Comparison of ENCODE assay signal across 8 cellular contexts in the genomic region with DNA sequence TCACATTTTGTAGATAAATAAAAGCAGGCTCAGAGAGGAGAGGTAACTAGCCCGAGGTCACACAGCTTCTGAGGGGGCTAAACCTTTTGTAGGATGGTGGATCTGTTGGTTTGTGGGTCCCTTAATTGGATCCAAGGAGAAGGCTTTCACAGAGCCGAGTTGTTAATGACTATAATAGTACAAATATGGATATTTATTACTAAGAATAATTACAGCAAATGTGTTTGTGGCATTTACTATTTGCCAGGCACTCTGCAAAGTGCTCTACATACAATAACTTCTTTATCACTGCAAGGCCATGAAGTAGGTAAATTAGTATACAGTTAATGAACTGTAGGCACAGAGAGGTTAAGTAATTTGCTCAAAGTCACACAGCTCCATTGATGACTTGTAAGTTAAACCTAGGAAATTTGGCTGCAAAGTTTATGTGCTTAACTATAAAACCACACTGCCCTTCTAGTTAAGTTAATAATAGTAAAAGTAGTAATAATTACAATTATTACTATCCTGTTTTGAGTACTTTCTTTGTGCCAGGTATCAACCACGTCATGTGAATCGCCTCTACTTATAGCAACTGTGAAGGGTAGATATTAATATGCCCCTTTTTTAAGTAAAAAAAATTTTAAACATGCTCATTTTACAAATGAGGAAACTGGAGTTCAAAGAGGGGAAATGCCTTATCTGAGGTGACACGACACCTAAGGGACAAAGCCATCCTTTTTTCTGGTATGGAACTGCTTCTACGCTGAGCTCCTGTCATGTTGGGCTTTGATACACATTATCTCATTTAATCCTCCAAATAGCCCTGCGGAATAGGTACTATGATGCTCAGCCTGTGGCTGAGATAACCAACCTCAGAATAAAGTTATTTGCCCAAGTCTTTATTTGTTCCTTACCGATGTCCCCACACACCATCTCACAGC. TPM values are rescaled to one million over a fixed set of nuclear protein-coding genes. Genes with fewer than 3 reads are reported as not detected.
DNase-seq lines count a peak whose midpoint lies in the region; ATAC-seq and TF ChIP-seq lines count a peak whose summit lies in the region.

No MANE protein-coding gene starts in this region.

- H3K36me3 ChIP-seq in smooth muscle cell (ENCODE audit: low read depth): no peaks in the 10 kb centered on the region

- intact Hi-C loops in right cardiac atrium (cut with DNase I): loop anchor here in 2 of 4 donors (5.0 to 10.0 kb wide), 2 partner anchors 35 to 243 kb away; no protein-coding TSS in a partner anchor

- no peak for ATAC-seq in right cardiac atrium
- ATAC-seq in GM19463 (IDR thresholded peaks at IDR 0.05; ENCODE audit: unreplicated experiment): no peak
- ATAC-seq in HG03442 (IDR thresholded peaks at IDR 0.05; ENCODE audit: unreplicated experiment): no peak

- H2AFZ ChIP-seq in smooth muscle cell (ENCODE audit: low read depth): no peak overlapping the region

- H3K27me3 ChIP-seq in right cardiac atrium (ENCODE audit: control insufficient read depth, insufficient read depth): no peaks in the 10 kb centered on the region
- no peaks in the 10 kb centered on the region for H3K27me3 ChIP-seq in smooth muscle cell (ENCODE audit: low read depth)

- H3K4me2 ChIP-seq in smooth muscle cell: peak overlapping the region; percentile 49

- H3K79me2 ChIP-seq in smooth muscle cell (ENCODE audit: low read depth): peaks cover 26% of the 10 kb centered on the region

- WGBS in right cardiac atrium: 68% methylated on average over 8 of the region's 8 CpGs
- WGBS in smooth muscle cell (ENCODE audit: low lambda C conversion rate): 79% methylated on average over 8 of the region's 8 CpGs

- H3K27ac ChIP-seq in right cardiac atrium (ENCODE audit: low read length) (peak overlapping the region; percentile 96), smooth muscle cell (ENCODE audit: low read depth) (peak overlapping the region; percentile 99)

- peaks cover 24% of the 10 kb centered on the region for H3F3A ChIP-seq in smooth muscle cell (ENCODE audit: low read depth)

- H3K9me3 ChIP-seq in right cardiac atrium (ENCODE audit: control insufficient read depth, low read length) (no peaks in the 10 kb centered on the region), smooth muscle cell (replicated peaks; ENCODE audit: low read depth) (no peaks in the 10 kb centered on the region)

- H4K20me1 ChIP-seq in smooth muscle cell (ENCODE audit: low read depth): peaks cover 18% of the 10 kb centered on the region

- H3K4me1 ChIP-seq in right cardiac atrium (ENCODE audit: control insufficient read depth, insufficient read depth, low read length): peaks cover 7% of the 10 kb centered on the region
- peaks cover 18% of the 10 kb centered on the region for H3K4me1 ChIP-seq in smooth muscle cell (ENCODE audit: low read depth)

- DNase-seq in HFF-Myc (ENCODE audit: extremely low read depth, low read depth) (no peak), right cardiac atrium (no peak), smooth muscle cell (lab: John Stamatoyannopoulos, UW; ENCODE audit: unreplicated experiment) (no peak), NCI-H2029 (lab: John Stamatoyannopoulos, UW) (no peak), globus pallidus (ENCODE audit: low spot score) (no peak)

- peak overlapping the region; percentile 63 for H3K9ac ChIP-seq in smooth muscle cell (ENCODE audit: low read depth)

- TF ChIP-seq CTCF in HFF-Myc (IDR thresholded peaks at IDR 0.05; ENCODE audit: low read depth, low read length, missing control alignments) (no peak), WI38 (IDR thresholded peaks at IDR 0.05; ENCODE audit: low read depth, low read length) (no peak), smooth muscle cell (IDR thresholded peaks at IDR 0.05; ENCODE audit: borderline replicate concordance, insufficient read depth, poor library complexity, severe bottlenecking) (no peak)

- peak overlapping the region; percentile 29 for H3K4me3 ChIP-seq in HFF-Myc (replicated peaks; ENCODE audit: low read depth, low read length)
- H3K4me3 ChIP-seq in WI38 (ENCODE audit: low read depth, low read length): peak overlapping the region; percentile 49
- H3K4me3 ChIP-seq in right cardiac atrium (ENCODE audit: low read length): peak overlapping the region; percentile 0
- H3K4me3 ChIP-seq in smooth muscle cell: peak overlapping the region; percentile 28

RNA-seq across cellular contexts. Expression of gene BHLHE40, which starts 8.4 kb away (rescaled TPM):
- total RNA-seq in right cardiac atrium: 10 to 100 TPM; 33.6 to 65.9 (median 39.2) TPM
- 22.9 TPM for polyA plus RNA-seq in right cardiac atrium
- 170 and 195 TPM in 2 replicates for total RNA-seq in smooth muscle cell
- polyA plus RNA-seq in smooth muscle cell: 209 and 241 TPM in 2 replicates
